In the genomic region with DNA sequence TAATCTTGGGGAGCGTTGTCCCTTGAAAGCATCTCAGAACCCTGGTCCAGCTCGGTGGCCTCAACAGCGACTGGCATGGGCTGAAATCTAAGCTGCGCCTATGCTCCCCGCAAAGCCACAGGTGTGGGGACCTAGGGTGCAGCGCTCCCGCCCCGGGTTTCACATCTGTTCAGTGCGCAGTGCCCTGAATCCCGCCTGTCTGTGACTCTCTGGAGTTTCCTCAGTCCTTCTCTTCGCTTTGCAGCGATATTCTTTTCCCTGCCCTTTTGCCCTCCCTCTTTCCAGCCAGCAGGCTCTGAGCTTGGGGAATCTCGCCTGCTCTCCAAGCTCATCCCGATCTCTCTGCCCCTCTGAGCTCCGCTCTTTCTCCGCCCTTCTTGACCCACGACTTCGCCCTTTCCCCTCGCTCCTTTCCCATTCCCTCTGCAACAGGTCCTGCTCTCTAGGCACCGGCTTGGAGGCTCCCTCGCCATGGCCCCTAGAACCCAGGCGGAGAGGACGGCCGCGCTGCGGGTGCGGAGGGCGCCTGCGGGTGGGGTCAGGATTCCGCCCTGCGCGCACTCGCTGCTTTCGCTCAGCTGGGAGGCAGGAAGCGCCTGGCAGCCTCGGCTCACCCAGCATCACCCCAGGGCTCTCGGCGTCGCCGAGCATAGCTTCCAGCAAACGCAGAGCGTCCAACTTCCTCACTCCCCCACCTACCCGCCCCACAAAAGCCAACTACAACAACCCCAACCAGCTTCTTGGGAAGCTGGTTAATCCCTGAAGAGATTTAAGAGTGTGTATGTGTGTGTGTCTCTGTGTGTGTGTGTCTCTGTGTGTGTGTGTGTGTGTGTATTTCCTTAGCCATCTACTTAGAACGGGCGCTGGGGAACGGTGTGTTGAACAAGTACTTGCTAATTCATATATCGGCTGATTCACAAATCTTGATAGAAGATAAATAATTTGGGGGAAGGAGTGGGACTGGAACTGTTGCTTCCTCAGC, we compare ENCODE assay signal across 12 cellular contexts. TPM values are rescaled to one million over a fixed set of nuclear protein-coding genes. Genes with fewer than 3 reads are reported as not detected.
DNase-seq lines count a peak whose midpoint lies in the region; ATAC-seq and TF ChIP-seq lines count a peak whose summit lies in the region.
"Had no signal": no experiment of that assay in that cellular context is flagged by ENCODE, and none has a peak within 500 bp of the region (broad histone marks: within the 10 kb centered on the region; RNA-seq: fewer than 3 reads in every experiment).

No MANE protein-coding gene starts in this region.

- H3K27me3 Mint-ChIP-seq in stimulated activated naive CD8-positive, alpha-beta T cell treated with anti-CD3 and anti-CD28 coated beads, Interleukin-15, amount 100 ng/mL, for 72 hours = peaks cover 92% of the 10 kb centered on the region

- intact Hi-C loops in A673 (cut with micrococcal nuclease; ENCODE audit: unreplicated experiment) (loop anchor here (5.0 to 10.0 kb wide), 4 partner anchors 79 to 436 kb away; no protein-coding TSS in a partner anchor), sciatic nerve (cut with DNase I) (no loop called here)

- H3K27ac Mint-ChIP-seq in stimulated activated naive CD8-positive, alpha-beta T cell treated with anti-CD3 and anti-CD28 coated beads, Interleukin-15, amount 100 ng/mL, for 72 hours = no peak overlapping the region
- H3K27ac Mint-ChIP-seq: activated CD8-positive, alpha-beta T cell treated with anti-CD3 and anti-CD28 coated beads, Interleukin-2, amount 10 ng/mL, durations not matched to agents 7 days and 5 days; IgD-negative memory B cell had no signal

- H3K27ac ChIP-seq in A673 (ENCODE audit: low read depth, low read length, poor library complexity, severe bottlenecking) = peak overlapping the region; percentile 90
- H3K27ac ChIP-seq: pancreas had no signal

- H3K36me3 ChIP-seq in A673 (ENCODE audit: insufficient read depth, low read length, poor library complexity, severe bottlenecking) = peaks cover 11% of the 10 kb centered on the region
- H3K36me3 ChIP-seq in NT2/D1 (ENCODE audit: insufficient read depth, insufficient read length, low read length) = no peaks in the 10 kb centered on the region
- H3K36me3 ChIP-seq: pancreas had no signal

- no TSS peak for BruUV-seq in A673 (replicated peaks; lab: Mats Ljungman, UMichigan)

- H3K4me1 ChIP-seq in A673 (ENCODE audit: insufficient read depth, low read length, poor library complexity, severe bottlenecking) (peaks cover 40% of the 10 kb centered on the region), NT2/D1 (ENCODE audit: insufficient read depth, insufficient read length) (peaks cover 2% of the 10 kb centered on the region)
- H3K4me1 ChIP-seq: pancreas had no signal

- peak overlapping the region; percentile 86 for H3K4me3 ChIP-seq in A673 (ENCODE audit: low read depth, low read length, poor library complexity, severe bottlenecking)
- H3K4me3 ChIP-seq in NT2/D1 (ENCODE audit: insufficient read length, low read depth) = peak overlapping the region; percentile 46
- H3K4me3 ChIP-seq: pancreas had no signal

- ATAC-seq in sciatic nerve (no peak), HG03565 (IDR thresholded peaks at IDR 0.05; ENCODE audit: unreplicated experiment) (no peak), GM18502 (IDR thresholded peaks at IDR 0.05; ENCODE audit: poor library complexity, unreplicated experiment) (no peak)
- ATAC-seq in stimulated activated naive CD8-positive, alpha-beta T cell treated with anti-CD3 and anti-CD28 coated beads, Interleukin-15, amount 100 ng/mL, for 72 hours = no peak
- ATAC-seq: activated CD8-positive, alpha-beta T cell treated with anti-CD3 and anti-CD28 coated beads, Interleukin-2, amount 10 ng/mL, durations not matched to agents 7 days and 5 days had no signal

- H3K9me3 ChIP-seq in A673 (ENCODE audit: low read depth, low read length, poor library complexity, severe bottlenecking) (no peaks in the 10 kb centered on the region), NT2/D1 (ENCODE audit: insufficient read depth, low read length) (0 out of 2 replicates have a peak, but pooled peaks cover 3% of the 10 kb centered on the region)
- H3K9me3 ChIP-seq: pancreas had no signal

- H3K27me3 ChIP-seq in A673 (replicated peaks; ENCODE audit: insufficient read depth, low read depth, low read length, poor library complexity) (no peaks in the 10 kb centered on the region), NT2/D1 (ENCODE audit: insufficient read depth, insufficient read length) (peaks cover 69% of the 10 kb centered on the region)

- peak overlapping the region in 1 of 2 donors; percentile 45 for H3K4me3 Mint-ChIP-seq in stimulated activated naive CD8-positive, alpha-beta T cell treated with anti-CD3 and anti-CD28 coated beads, Interleukin-15, amount 100 ng/mL, for 72 hours
- H3K4me3 Mint-ChIP-seq: activated CD8-positive, alpha-beta T cell treated with anti-CD3 and anti-CD28 coated beads, Interleukin-2, amount 10 ng/mL, durations not matched to agents 7 days and 5 days had no signal

- peak overlapping the region; percentile 42 for H3K9ac ChIP-seq in NT2/D1 (ENCODE audit: insufficient read length, low read depth)

- H3K4me1 Mint-ChIP-seq in stimulated activated naive CD8-positive, alpha-beta T cell treated with anti-CD3 and anti-CD28 coated beads, Interleukin-15, amount 100 ng/mL, for 72 hours = peaks cover 11% of the 10 kb centered on the region

- CTCF ChIA-PET in A673 (lab: Charles Lee) = interaction anchor here (0.5 to 1.2 kb wide), 3 partner anchors 87 to 181 kb away, joined by 3 read pairs; no protein-coding TSS in a partner anchor

- DNase-seq in A673 (ENCODE audit: low spot score) = no peak
- peak; percentile 31 for DNase-seq in EL
- no peak for DNase-seq in NT2/D1 (ENCODE audit: low read depth, low spot score)
- DNase-seq in islet precursor cell = peak; percentile 58
- DNase-seq in sciatic nerve (ENCODE audit: low spot score) = no peak
- DNase-seq in stimulated activated naive CD8-positive, alpha-beta T cell treated with anti-CD3 and anti-CD28 coated beads, Interleukin-15, amount 100 ng/mL, for 72 hours = no peak
- DNase-seq: activated CD8-positive, alpha-beta T cell treated with anti-CD3 and anti-CD28 coated beads, Interleukin-2, amount 10 ng/mL, durations not matched to agents 7 days and 5 days had no signal

- no peaks in the 10 kb centered on the region for H3K9me3 Mint-ChIP-seq in stimulated activated naive CD8-positive, alpha-beta T cell treated with anti-CD3 and anti-CD28 coated beads, Interleukin-15, amount 100 ng/mL, for 72 hours
- H3K9me3 Mint-ChIP-seq: IgD-negative memory B cell had no signal

- no peak for TF ChIP-seq CTCF in A673 (conservative IDR thresholded peaks at IDR 0.05; ENCODE audit: low read depth, low read length)

- POLR2A ChIA-PET in A673 (lab: Charles Lee; ENCODE audit: low non-redundant PET) = no interaction called here

RNA-seq across cellular contexts. Expression of gene GRP, which starts 1.1 kb away (rescaled TPM):
- 286 and 346 TPM in 2 replicates for total RNA-seq in A673 (2021)
- total RNA-seq in sciatic nerve = not detected
- total RNA-seq: activated CD8-positive, alpha-beta T cell treated with anti-CD3 and anti-CD28 coated beads, Interleukin-2, amount 10 ng/mL, durations not matched to agents 7 days and 5 days; OCI-LY7 had no signal

RNA-seq across cellular contexts. Expression of gene RAX, which starts 52.2 kb away (rescaled TPM):
- 18.3 and 19.3 TPM in 2 replicates for total RNA-seq in A673 (2021)
- total RNA-seq in sciatic nerve = not detected
- total RNA-seq: activated CD8-positive, alpha-beta T cell treated with anti-CD3 and anti-CD28 coated beads, Interleukin-2, amount 10 ng/mL, durations not matched to agents 7 days and 5 days; OCI-LY7; pancreas had no signal

Comparison
In these comparisons a context has a peak if more than half of its experiments do, and no peak if none do; other contexts are left out.
1. DNase-seq: peak in EL (single experiment) and islet precursor cell (single experiment); none in A673 (single experiment), NT2/D1 (single experiment), sciatic nerve (single experiment) and stimulated activated naive CD8-positive, alpha-beta T cell treated with anti-CD3 and anti-CD28 coated beads, Interleukin-15, amount 100 ng/mL, for 72 hours (0 of 2).
2. RNA of gene GRP, which starts 1.1 kb away (total RNA-seq): 286 to 346 TPM in A673; not detected in sciatic nerve (single experiment); every median in the first group is over 100 times any median in the second.
3. RNA of gene RAX, which starts 52.2 kb away (total RNA-seq): 18.3 to 19.3 TPM in A673; not detected in sciatic nerve (single experiment); every median in the first group is over 10 times any median in the second.